16 cellular contexts compared by ENCODE assay signal in genomic region chr11:94771951-94772350, GRCh38.
"Had no signal": no experiment of that assay in that cellular context is flagged by ENCODE, and none has a peak within 500 bp of the region (broad histone marks: within the 10 kb centered on the region; RNA-seq: fewer than 3 reads in every experiment).

No MANE protein-coding gene starts in this region.

- DNase-seq: activated CD4-positive, CD25-positive, alpha-beta regulatory T cell treated with anti-CD3 and anti-CD28 coated beads, Interleukin-2, amount 50 U/mL, for 72 hours; activated naive CD4-positive, alpha-beta T cell treated with anti-CD3 and anti-CD28 coated beads for 36 hours; activated naive CD8-positive, alpha-beta T cell treated with anti-CD3 and anti-CD28 coated beads, Interleukin-2, amount 50 U/mL, for 24 hours; aorta; naive B cell; occipital lobe; right lobe of liver; stimulated activated CD4-positive, alpha-beta T cell treated with anti-CD3 and anti-CD28 coated beads, Interleukin-12 subunit alpha, Interleukin-12 subunit beta, amount 100 ng/mL, for 4 hours; stimulated activated CD4-positive, alpha-beta T cell treated with anti-CD3 and anti-CD28 coated beads, Interleukin-2, amount 100 ng/mL, for 24 hours; stomach; thyroid gland; uterus had no signal

- H3K36me3 ChIP-seq: right lobe of liver, stomach, thyroid gland, uterus had no signal

- H3K9me3 Mint-ChIP-seq: activated naive CD4-positive, alpha-beta T cell treated with anti-CD3 and anti-CD28 coated beads for 36 hours; activated naive CD8-positive, alpha-beta T cell treated with anti-CD3 and anti-CD28 coated beads, Interleukin-2, amount 50 U/mL, for 24 hours; activated T-helper 2 cell treated with anti-CD3 and anti-CD28 coated beads, Interferon-gamma antibody, Interleukin-2, Interleukin-4, amounts not matched to agents 10 μg/mL and 5 μg/mL and 100 μg/mL, durations not matched to agents 14 hours and 24 hours and 36 hours had no signal

- H3K27me3 Mint-ChIP-seq: progenitor cell of endocrine pancreas had no signal

- H3K36me3 Mint-ChIP-seq: naive B cell had no signal

- H3K27ac ChIP-seq: right lobe of liver, thyroid gland had no signal

- H3K27me3 ChIP-seq: right lobe of liver, thyroid gland, uterus had no signal

- H3K9me3 ChIP-seq: right lobe of liver, stomach, thyroid gland, uterus had no signal

- H3K27ac Mint-ChIP-seq: activated naive CD4-positive, alpha-beta T cell treated with anti-CD3 and anti-CD28 coated beads for 36 hours; activated naive CD8-positive, alpha-beta T cell treated with anti-CD3 and anti-CD28 coated beads, Interleukin-2, amount 50 U/mL, for 24 hours; activated T-helper 2 cell treated with anti-CD3 and anti-CD28 coated beads, Interferon-gamma antibody, Interleukin-2, Interleukin-4, amounts not matched to agents 10 μg/mL and 5 μg/mL and 100 μg/mL, durations not matched to agents 14 hours and 24 hours and 36 hours; naive B cell; progenitor cell of endocrine pancreas had no signal

- H3K4me3 ChIP-seq: right lobe of liver, stomach, thyroid gland, uterus had no signal

- FAIRE-seq: bronchial epithelial cell had no signal

- ATAC-seq: activated naive CD8-positive, alpha-beta T cell treated with anti-CD3 and anti-CD28 coated beads, Interleukin-2, amount 50 U/mL, for 24 hours; esophagus mucosa; right lobe of liver had no signal

- H3K4me3 Mint-ChIP-seq: activated naive CD4-positive, alpha-beta T cell treated with anti-CD3 and anti-CD28 coated beads for 36 hours; activated naive CD8-positive, alpha-beta T cell treated with anti-CD3 and anti-CD28 coated beads, Interleukin-2, amount 50 U/mL, for 24 hours had no signal
